In genomic region chr9:95875305-95876137, GRCh38 we compare ENCODE assay signal across 8 cellular contexts. TPM values are rescaled to one million over a fixed set of nuclear protein-coding genes. Genes with fewer than 3 reads are reported as not detected.
DNase-seq lines count a peak whose midpoint lies in the region; ATAC-seq and TF ChIP-seq lines count a peak whose summit lies in the region.

Gene ERCC6L2, plus strand, starts transcription at chr9:95875691. Its CDS starts 348 bp downstream, at chr9:95876039.

- WGBS in suprapubic skin, result under 1% methylated on average over 28 of the region's 74 CpGs

- POLR2A ChIA-PET in GM10248 (lab: Yijun Ruan, JAX), result interaction anchor here (1.0 kb wide), 3 partner anchors 9 to 81 kb away, joined by 3 to 4 read pairs (median 4); no protein-coding TSS in a partner anchor

- ATAC-seq in HG02571 (IDR thresholded peaks at IDR 0.05; ENCODE audit: unreplicated experiment), result peak; percentile 91

- no peak within 1 kb of the TSS for H3K27ac ChIP-seq in SJSA1
- H3K27ac ChIP-seq in suprapubic skin, result peak within 1 kb of the TSS; percentile 100

- TF ChIP-seq POLR2A in suprapubic skin (IDR thresholded peaks at IDR 0.05), result peak; percentile 4 to 36

- CTCF ChIA-PET in GM10248 (lab: Yijun Ruan, JAX), result interaction anchor here (0.9 to 2.8 kb wide), 5 partner anchors 9 to 23 kb away, joined by 3 to 9 read pairs (median 3); no protein-coding TSS in a partner anchor

- TF ChIP-seq EP300 in suprapubic skin (IDR thresholded peaks at IDR 0.05), result no peak

- no peaks in the 10 kb centered on the region for H3K27me3 ChIP-seq in SJSA1 (replicated peaks)
- H3K27me3 ChIP-seq in suprapubic skin, result no peaks in the 10 kb centered on the region

- no peak within 1 kb of the TSS for H3K4me3 ChIP-seq in SJSA1
- H3K4me3 ChIP-seq in foreskin fibroblast (ENCODE audit: low read depth in 1 of 2, low read length in 2 of 2), result no peak within 1 kb of the TSS
- no peak within 1 kb of the TSS for H3K4me3 ChIP-seq in suprapubic skin

- H3K9me3 ChIP-seq in SJSA1 (replicated peaks) (no peaks in the 10 kb centered on the region), suprapubic skin (no peaks in the 10 kb centered on the region)

- DNase-seq in GM10248 (ENCODE audit: extremely low spot score) (peak; percentile 92), MV-4-11 (lab: John Stamatoyannopoulos, UW) (peak; percentile 96), SJSA1 (ENCODE audit: low read depth in 1 of 2, low spot score in 2 of 2) (peak; percentile 96 to 99), activated gamma-delta T cell treated with Interleukin-2 at 50 U/mL for 16 hours (peak; percentile 92), foreskin fibroblast (peak; percentile 97 to 99), nucleus accumbens (lab: John Stamatoyannopoulos, UW) (peak; percentile 35 to 96 (median 86)), suprapubic skin (ENCODE audit: low spot score in 2 of 2) (peak; percentile 97)

- H3K36me3 ChIP-seq in SJSA1 (peaks cover 20% of the 10 kb centered on the region), suprapubic skin (no peaks in the 10 kb centered on the region)

- TF ChIP-seq CTCF in GM10248 (IDR thresholded peaks at IDR 0.05; ENCODE audit: control extremely low read depth, extremely low read depth, low read depth, missing control alignments), result no peak
- TF ChIP-seq CTCF in foreskin fibroblast (IDR thresholded peaks at IDR 0.05; ENCODE audit: low read depth, low read length), result no peak
- TF ChIP-seq CTCF in suprapubic skin (IDR thresholded peaks at IDR 0.05), result no peak

- H3K4me1 ChIP-seq in SJSA1 (replicated peaks), result peaks cover 25% of the 10 kb centered on the region
- peaks cover 18% of the 10 kb centered on the region for H3K4me1 ChIP-seq in suprapubic skin

RNA-seq across cellular contexts. Expression of gene ERCC6L2, which starts in this region (rescaled TPM):
- 34.0 and 75.0 TPM in 2 replicates for total RNA-seq in SJSA1 (2014; rRNA removed; shearing (Covaris generic))
- total RNA-seq in suprapubic skin, result 10 to 100 TPM; 43.1 to 70.3 (median 47.0) TPM
